ENCODE assay signal across 12 cellular contexts in the genomic region with DNA sequence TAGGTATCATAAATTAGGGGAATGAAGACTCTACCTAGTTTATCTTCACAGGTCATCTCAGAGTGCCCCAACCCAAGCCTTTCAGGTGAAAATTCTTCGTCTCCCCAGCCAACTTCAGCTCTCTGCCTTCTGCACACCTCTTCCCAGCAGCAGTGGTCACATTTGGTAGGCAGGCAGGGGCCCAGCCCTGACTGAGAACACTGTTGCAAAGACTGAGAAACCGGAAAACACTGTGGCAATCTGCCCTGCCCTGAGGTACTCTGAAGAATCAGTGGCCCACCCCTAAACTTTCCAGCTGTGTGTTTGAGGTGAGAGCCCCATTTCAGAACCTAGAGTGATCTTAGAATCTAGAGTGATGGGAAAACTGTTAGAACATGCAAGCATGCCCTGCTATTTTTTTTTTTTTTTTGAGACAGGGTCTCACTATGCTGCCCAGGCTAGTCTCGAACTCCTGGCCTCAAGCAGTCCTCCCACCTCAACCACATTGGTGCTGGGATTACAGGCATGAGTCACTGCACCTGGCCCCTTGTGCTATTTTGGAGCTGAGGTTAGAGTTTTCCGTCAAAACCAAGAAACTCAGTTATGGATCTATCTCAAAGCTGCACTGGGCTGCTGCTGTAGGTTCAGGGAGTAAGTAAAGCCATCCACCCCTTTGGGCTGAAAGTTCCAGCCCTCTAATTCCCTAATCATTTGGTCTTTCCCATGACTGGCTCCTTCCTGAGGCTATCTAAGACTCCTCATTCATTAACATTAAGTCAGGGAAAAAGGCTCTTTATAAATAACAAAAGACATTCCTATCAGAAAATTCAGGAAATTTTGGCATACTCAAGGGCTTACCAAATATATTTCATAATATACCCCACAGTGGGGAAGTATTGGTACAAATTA. TPM values are rescaled to one million over a fixed set of nuclear protein-coding genes. Genes with fewer than 3 reads are reported as not detected.
DNase-seq lines count a peak whose midpoint lies in the region; ATAC-seq and TF ChIP-seq lines count a peak whose summit lies in the region.
"Had no signal": no experiment of that assay in that cellular context is flagged by ENCODE, and none has a peak within 500 bp of the region (broad histone marks: within the 10 kb centered on the region; RNA-seq: fewer than 3 reads in every experiment).

No MANE protein-coding gene starts in this region.

- WGBS in hepatocyte (ENCODE audit: low lambda C conversion rate, missing lambda C conversion rate), result 91% methylated on average over 4 of the region's 4 CpGs

- H3K9me3 Mint-ChIP-seq in activated T-cell treated with anti-CD3 and anti-CD28 coated beads, Interleukin-2, amount 50 U/mL, for 4 hours, result no peaks in the 10 kb centered on the region

- H3K4me3 ChIP-seq in hepatocyte (no peak overlapping the region), thoracic aorta (no peak overlapping the region)
- H3K4me3 ChIP-seq: prostate gland had no signal

- H3K79me2 ChIP-seq in hepatocyte, result peaks cover 23% of the 10 kb centered on the region

- H3K27me3 Mint-ChIP-seq in activated T-cell treated with anti-CD3 and anti-CD28 coated beads, Interleukin-2, amount 50 U/mL, for 4 hours (ENCODE audit: low read depth), result no peaks in the 10 kb centered on the region

- peaks cover 37% of the 10 kb centered on the region for H3K4me1 Mint-ChIP-seq in activated T-cell treated with anti-CD3 and anti-CD28 coated beads, Interleukin-2, amount 50 U/mL, for 4 hours (ENCODE audit: low read depth)

- H3K36me3 ChIP-seq in hepatocyte (replicated peaks; ENCODE audit: insufficient read depth, low read depth) (no peaks in the 10 kb centered on the region), thoracic aorta (peaks cover 7% of the 10 kb centered on the region)
- H3K36me3 ChIP-seq: prostate gland had no signal

- no peak overlapping the region for H2AFZ ChIP-seq in hepatocyte

- H3K4me1 ChIP-seq in hepatocyte (ENCODE audit: insufficient read depth) (peaks cover 14% of the 10 kb centered on the region), thoracic aorta (ENCODE audit: control insufficient read depth in 1 of 2, low read depth in 2 of 2) (peaks cover 18 to 28% of the 10 kb centered on the region in 2 donors)

- H3K27me3 ChIP-seq in hepatocyte (no peaks in the 10 kb centered on the region), thoracic aorta (replicated peaks; ENCODE audit: insufficient read depth) (no peaks in the 10 kb centered on the region)

- TF ChIP-seq CTCF in hepatocyte (IDR thresholded peaks at IDR 0.05; ENCODE audit: poor library complexity) (no peak), thoracic aorta (IDR thresholded peaks at IDR 0.05) (no peak)

- no peak for DNase-seq in activated T-cell treated with anti-CD3 and anti-CD28 coated beads, Interleukin-2, amount 50 U/mL, for 4 hours
- no peak for DNase-seq in activated T-cell treated with anti-CD3 and anti-CD28 coated beads, Interleukin-2, amount 50 U/mL, for 1 hour
- DNase-seq in activated CD4-positive, alpha-beta T cell treated with anti-CD3 and anti-CD28 coated beads, Interleukin-2, amount 50 U/mL, for 48 hours, result peak; percentile 33 to 52
- DNase-seq in hepatocyte (ENCODE audit: low spot score), result no peak
- no peak for DNase-seq in thoracic aorta (ENCODE audit: low spot score)
- no peak for DNase-seq in putamen (ENCODE audit: low spot score)
- no peak for DNase-seq in CD1c-positive myeloid dendritic cell (ENCODE audit: extremely low spot score)
- no peak for DNase-seq in inferior parietal cortex (ENCODE audit: extremely low spot score)
- DNase-seq: effector CD8-positive, alpha-beta T cell; kidney glomerular epithelial cell had no signal

- no peaks in the 10 kb centered on the region for H3K9me3 ChIP-seq in hepatocyte (ENCODE audit: low read depth)
- H3K9me3 ChIP-seq in thoracic aorta, result no peaks in the 10 kb centered on the region
- H3K9me3 ChIP-seq: prostate gland had no signal

- H3K27ac ChIP-seq in hepatocyte, result peak overlapping the region; percentile 93
- peak overlapping the region; percentile 94 to 99 for H3K27ac ChIP-seq in thoracic aorta

- ATAC-seq in activated T-cell treated with anti-CD3 and anti-CD28 coated beads, Interleukin-2, amount 50 U/mL, for 4 hours, result no peak
- ATAC-seq in thoracic aorta (ENCODE audit: insufficient number of reproducible peaks, low FRiP score, low read depth), result no peak
- ATAC-seq: SK-N-SH treated with all-trans-retinoic acid at 6 μM for 48 hours had no signal

- no peaks in the 10 kb centered on the region for H3K9me2 ChIP-seq in hepatocyte (replicated peaks; ENCODE audit: insufficient read depth)

- H3K4me3 Mint-ChIP-seq in activated T-cell treated with anti-CD3 and anti-CD28 coated beads, Interleukin-2, amount 50 U/mL, for 4 hours, result peak overlapping the region; percentile 50

- H3K4me2 ChIP-seq in hepatocyte, result no peak overlapping the region

- H4K20me1 ChIP-seq in hepatocyte (ENCODE audit: insufficient read depth, poor library complexity, severe bottlenecking), result peaks cover 17% of the 10 kb centered on the region

- H3K36me3 Mint-ChIP-seq in activated T-cell treated with anti-CD3 and anti-CD28 coated beads, Interleukin-2, amount 50 U/mL, for 4 hours (ENCODE audit: insufficient read depth), result peaks cover 19% of the 10 kb centered on the region

RNA-seq across cellular contexts. Expression of gene LDHA, which starts 1.7 kb away (rescaled TPM):
- total RNA-seq in activated T-cell treated with anti-CD3 and anti-CD28 coated beads, Interleukin-2, amount 50 U/mL, for 4 hours, result 1,000 to 10,000 TPM; 1,291 to 1,542 (median 1,369) TPM
- total RNA-seq in hepatocyte (380 and 421 TPM in 2 replicates), thoracic aorta (100 to 1,000 TPM; 495 to 814 TPM)
- 727 and 746 TPM in 2 replicates for polyA plus RNA-seq in hepatocyte

RNA-seq across cellular contexts. Expression of gene LDHC, which starts 19.4 kb away (rescaled TPM):
- total RNA-seq in activated T-cell treated with anti-CD3 and anti-CD28 coated beads, Interleukin-2, amount 50 U/mL, for 4 hours, result 1 to 10 TPM in 1 of 3 donors, not detected in 2; 1.8 TPM
- total RNA-seq in hepatocyte (0.57 and 2.6 TPM in 2 replicates), thoracic aorta (not detected)
- 1.7 and 2.9 TPM in 2 replicates for polyA plus RNA-seq in hepatocyte

Comparison
In these comparisons a context has a peak if more than half of its experiments do, and no peak if none do; other contexts are left out.
1. DNase-seq: peak in activated CD4-positive, alpha-beta T cell treated with anti-CD3 and anti-CD28 coated beads, Interleukin-2, amount 50 U/mL, for 48 hours (2 of 2); none in activated T-cell treated with anti-CD3 and anti-CD28 coated beads, Interleukin-2, amount 50 U/mL, for 4 hours (single experiment), activated T-cell treated with anti-CD3 and anti-CD28 coated beads, Interleukin-2, amount 50 U/mL, for 1 hour (single experiment), hepatocyte (single experiment), thoracic aorta (single experiment), putamen (single experiment), CD1c-positive myeloid dendritic cell (single experiment) and inferior parietal cortex (single experiment).